Comparison of ENCODE assay signal across 10 cellular contexts in genomic region chr1:116877369-116877768, GRCh38. TPM values are rescaled to one million over a fixed set of nuclear protein-coding genes. Genes with fewer than 3 reads are reported as not detected.
A peak's percentile ranks its signal among the peaks of the same experiment; 100 is the strongest.
DNase-seq lines count a peak whose midpoint lies in the region; ATAC-seq and TF ChIP-seq lines count a peak whose summit lies in the region.
"Had no signal": no experiment of that assay in that cellular context is flagged by ENCODE, and none has a peak within 500 bp of the region (broad histone marks: within the 10 kb centered on the region; RNA-seq: fewer than 3 reads in every experiment).

No MANE protein-coding gene starts in this region.

- no peaks in the 10 kb centered on the region for H3K79me2 ChIP-seq in parathyroid adenoma

- H3K4me2 ChIP-seq in parathyroid adenoma (ENCODE audit: low read length): peak overlapping the region; percentile 81

- 39 to 61% methylated on average over 2 of the region's 2 CpGs for WGBS in heart right ventricle, 2 donors
- WGBS in esophagus squamous epithelium, 2 donors: 72% methylated on average over 2 of the region's 2 CpGs

- H3K4me3 ChIP-seq in heart right ventricle: peak overlapping the region in 6 of 10 donors; percentile 11 to 54 (median 50)
- peak overlapping the region in 1 of 4 donors; percentile 56 for H3K4me3 ChIP-seq in esophagus squamous epithelium
- peak overlapping the region; percentile 48 for H3K4me3 ChIP-seq in parathyroid adenoma (ENCODE audit: low read depth, low read length)
- peak overlapping the region in 1 of 2 donors; percentile 27 for H3K4me3 ChIP-seq in vagina
- H3K4me3 ChIP-seq: right lobe of liver had no signal

- TF ChIP-seq CTCF in heart right ventricle (IDR thresholded peaks at IDR 0.05) (no peak), esophagus squamous epithelium (IDR thresholded peaks at IDR 0.05) (no peak), parathyroid adenoma (IDR thresholded peaks at IDR 0.05) (no peak), vagina (IDR thresholded peaks at IDR 0.05) (no peak)

- H3K27me3 ChIP-seq in heart right ventricle (no peaks in the 10 kb centered on the region), esophagus squamous epithelium (no peaks in the 10 kb centered on the region), parathyroid adenoma (ENCODE audit: control insufficient read depth, insufficient read depth, low read length) (no peaks in the 10 kb centered on the region), vagina (no peaks in the 10 kb centered on the region)
- H3K27me3 ChIP-seq: right lobe of liver had no signal

- TF ChIP-seq POLR2A in esophagus squamous epithelium (IDR thresholded peaks at IDR 0.05) (no peak), vagina (IDR thresholded peaks at IDR 0.05) (no peak)

- no peak overlapping the region for H2AFZ ChIP-seq in parathyroid adenoma

- H3K27ac ChIP-seq in heart right ventricle (peak overlapping the region in 9 of 10 donors; percentile 2 to 87 (median 47)), esophagus squamous epithelium (peak overlapping the region in 3 of 4 donors; percentile 0 to 58 (median 58)), parathyroid adenoma (no peak overlapping the region), vagina (peak overlapping the region; percentile 68)
- H3K27ac ChIP-seq: right lobe of liver had no signal

- no peak overlapping the region for H3K9ac ChIP-seq in parathyroid adenoma

- no peaks in the 10 kb centered on the region for H3K36me3 ChIP-seq in heart right ventricle
- no peaks in the 10 kb centered on the region for H3K36me3 ChIP-seq in esophagus squamous epithelium
- no peaks in the 10 kb centered on the region for H3K36me3 ChIP-seq in parathyroid adenoma (ENCODE audit: control insufficient read depth, insufficient read depth, low read length)
- H3K36me3 ChIP-seq in vagina: no peaks in the 10 kb centered on the region
- H3K36me3 ChIP-seq: right lobe of liver had no signal

- ATAC-seq in heart right ventricle: peak in 1 of 8 donors; percentile 49
- ATAC-seq in GM21447 (IDR thresholded peaks at IDR 0.05; ENCODE audit: unreplicated experiment): no peak

- H3K9me3 ChIP-seq in heart right ventricle (no peaks in the 10 kb centered on the region), esophagus squamous epithelium (no peaks in the 10 kb centered on the region), parathyroid adenoma (ENCODE audit: control insufficient read depth, low read length) (no peaks in the 10 kb centered on the region), vagina (no peaks in the 10 kb centered on the region)
- H3K9me3 ChIP-seq: right lobe of liver had no signal

- H3K4me1 ChIP-seq in heart right ventricle (peaks cover 12 to 49% (median 26%) of the 10 kb centered on the region in 9 donors), esophagus squamous epithelium (peaks cover 9 to 68% (median 51%) of the 10 kb centered on the region in 3 donors), parathyroid adenoma (peaks cover 7% of the 10 kb centered on the region), vagina (peaks cover 30% of the 10 kb centered on the region)

- DNase-seq in heart right ventricle: no peak
- DNase-seq in cardiac septum (ENCODE audit: low spot score): no peak
- DNase-seq in esophagus squamous epithelium (lab: John Stamatoyannopoulos, UW): no peak
- no peak for DNase-seq in vagina (ENCODE audit: extremely low spot score in 2 of 2)
- DNase-seq in NOMO-1 treated with DMSO at 0.1 percent for 48 hours (lab: John Stamatoyannopoulos, UW; ENCODE audit: unreplicated experiment): no peak
- no peak for DNase-seq in occipital lobe (lab: John Stamatoyannopoulos, UW)
- DNase-seq: right lobe of liver had no signal

- intact Hi-C loops in heart right ventricle (cut with DNase I) (no loop called here), cardiac septum (cut with DNase I) (no loop called here), esophagus squamous epithelium (cut with DNase I) (no loop called here), vagina (cut with DNase I) (no loop called here)

RNA-seq across cellular contexts. Expression of gene PTGFRN, which starts 32.3 kb away (rescaled TPM):
- 100 to 1,000 TPM in 8 of 10 donors, 10 to 100 TPM in 2; 76.8 to 318 (median 178) TPM for total RNA-seq in heart right ventricle
- polyA plus RNA-seq in heart right ventricle: 10 to 100 TPM; 21.2 to 84.4 TPM
- 216 TPM for total RNA-seq in cardiac septum
- total RNA-seq in esophagus squamous epithelium: 10 to 100 TPM; 40.6 to 68.7 (median 56.0) TPM
- 52.8 TPM for total RNA-seq in vagina
- 52.7 TPM for total RNA-seq in occipital lobe
- polyA plus RNA-seq: IgD-negative memory B cell had no signal
